Comparison of ENCODE assay signal across 15 cellular contexts in the genomic region with DNA sequence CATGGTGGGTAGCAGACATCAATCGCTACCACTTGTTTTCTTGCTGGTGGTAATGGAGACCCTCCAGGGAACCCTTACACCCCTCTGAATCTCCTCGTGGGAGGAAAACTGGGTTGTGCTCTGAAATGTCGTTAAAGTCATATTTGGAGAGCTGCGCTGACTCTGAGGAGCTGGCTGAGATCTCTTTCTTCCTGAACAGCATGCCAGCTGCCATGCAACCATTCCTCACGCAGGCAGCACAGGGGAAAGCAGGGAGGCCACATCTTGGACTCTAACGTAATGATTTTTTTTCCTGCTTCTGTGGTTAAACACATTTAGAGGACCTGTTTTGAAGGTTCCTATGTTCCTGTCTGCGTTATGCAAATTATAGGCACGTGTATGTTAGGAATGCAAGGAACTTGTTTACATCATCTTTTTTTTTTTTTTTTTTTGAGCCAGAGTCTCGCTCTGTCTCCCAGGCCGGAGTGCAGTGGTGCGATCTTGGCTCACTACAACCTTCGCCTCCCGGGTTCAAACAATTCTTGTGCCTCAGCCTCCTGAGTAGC.
DNase-seq lines count a peak whose midpoint lies in the region; ATAC-seq and TF ChIP-seq lines count a peak whose summit lies in the region.
"Had no signal": no experiment of that assay in that cellular context is flagged by ENCODE, and none has a peak within 500 bp of the region (broad histone marks: within the 10 kb centered on the region; RNA-seq: fewer than 3 reads in every experiment).

No MANE protein-coding gene starts in this region.

- no peaks in the 10 kb centered on the region for H4K20me1 ChIP-seq in BLaER1

- WGBS in right cardiac atrium = 59% methylated on average over 13 of the region's 13 CpGs
- WGBS in body of pancreas, 2 donors = 73 to 79% methylated on average over 13 of the region's 13 CpGs

- DNase-seq in fibroblast of the aortic adventitia (ENCODE audit: low read depth) (peak; percentile 27), renal cortical epithelial cell (ENCODE audit: low read depth) (peak; percentile 40), right cardiac atrium (no peak), NCI-H2171 treated with DMSO at 0.1 percent for 48 hours (lab: John Stamatoyannopoulos, UW) (no peak), body of pancreas (no peak)
- DNase-seq: CD4-positive, CD25-positive, alpha-beta regulatory T cell; NCI-H1105 treated with DMSO at 0.1 percent for 48 hours; NCI-H187; NCI-H345; OCI-M1 had no signal

- H3K27me3 Mint-ChIP-seq in brain = peaks cover 6% of the 10 kb centered on the region
- H3K27me3 Mint-ChIP-seq: IgD-negative memory B cell had no signal

- peaks cover 0 to 6% (median 0%) of the 10 kb centered on the region in 5 experiments for H3K9me3 Mint-ChIP-seq in brain

- H3K27ac ChIP-seq in BLaER1 (no peak overlapping the region), right cardiac atrium (ENCODE audit: low read length) (no peak overlapping the region), body of pancreas (no peak overlapping the region)
- H3K27ac ChIP-seq: HL-60 had no signal

- peak overlapping the region in 1 of 5 experiments; percentile 39 for H3K4me3 Mint-ChIP-seq in brain
- H3K4me3 Mint-ChIP-seq: CD4-positive, CD25-positive, alpha-beta regulatory T cell; IgD-negative memory B cell had no signal

- TF ChIP-seq POLR2A in body of pancreas (IDR thresholded peaks at IDR 0.05) = no peak

- no peak overlapping the region for H3K9ac ChIP-seq in BLaER1

- intact Hi-C loops in right cardiac atrium (cut with DNase I) = loop anchor here in 1 of 4 donors (10.0 kb wide), 1 partner anchor 409 kb away; no protein-coding TSS in a partner anchor
- intact Hi-C loops in body of pancreas (cut with DNase I) = no loop called here

- no peaks in the 10 kb centered on the region for H3K27me3 ChIP-seq in BLaER1
- no peaks in the 10 kb centered on the region for H3K27me3 ChIP-seq in right cardiac atrium (ENCODE audit: control insufficient read depth, insufficient read depth)
- no peaks in the 10 kb centered on the region for H3K27me3 ChIP-seq in body of pancreas

- H3K4me1 Mint-ChIP-seq in brain = peaks cover 19% of the 10 kb centered on the region

- no peak for ATAC-seq in right cardiac atrium
- no peak for ATAC-seq in body of pancreas

- TF ChIP-seq CTCF in brain (conservative IDR thresholded peaks at IDR 0.05) = no peak
- TF ChIP-seq CTCF in fibroblast of the aortic adventitia (IDR thresholded peaks at IDR 0.05; ENCODE audit: insufficient read depth, low read length) = no peak
- TF ChIP-seq CTCF in body of pancreas (IDR thresholded peaks at IDR 0.05) = no peak

- H3K9me3 ChIP-seq in BLaER1 = no peaks in the 10 kb centered on the region
- H3K9me3 ChIP-seq in right cardiac atrium (ENCODE audit: control insufficient read depth, low read length) = no peaks in the 10 kb centered on the region
- no peaks in the 10 kb centered on the region for H3K9me3 ChIP-seq in body of pancreas
- H3K9me3 ChIP-seq: HAP-1 had no signal

- no peaks in the 10 kb centered on the region for H3K36me3 Mint-ChIP-seq in brain
- H3K36me3 Mint-ChIP-seq: CD4-positive, CD25-positive, alpha-beta regulatory T cell; IgD-negative memory B cell had no signal

- H3K4me3 ChIP-seq in BLaER1 (no peak overlapping the region), fibroblast of the aortic adventitia (ENCODE audit: low read depth, low read length) (no peak overlapping the region), right cardiac atrium (ENCODE audit: low read length) (no peak overlapping the region), body of pancreas (no peak overlapping the region)
- H3K4me3 ChIP-seq: HAP-1 had no signal

- H3K4me1 ChIP-seq in BLaER1 = peaks cover 12% of the 10 kb centered on the region
- H3K4me1 ChIP-seq in right cardiac atrium (ENCODE audit: control insufficient read depth, insufficient read depth, low read length) = no peaks in the 10 kb centered on the region
- peaks cover 11% of the 10 kb centered on the region for H3K4me1 ChIP-seq in body of pancreas
- H3K4me1 ChIP-seq: HAP-1 had no signal

- peak overlapping the region; percentile 17 for H3K4me2 ChIP-seq in BLaER1

- H3K36me3 ChIP-seq in BLaER1 (no peaks in the 10 kb centered on the region), body of pancreas (replicated peaks in 1 of 2; ENCODE audit: insufficient read depth in 1 of 2, low read depth in 2 of 2) (no peaks in the 10 kb centered on the region)
- H3K36me3 ChIP-seq: HAP-1 had no signal

- H3K27ac Mint-ChIP-seq in brain = peak overlapping the region in 3 of 5 experiments; percentile 46 to 93 (median 50)
- H3K27ac Mint-ChIP-seq: CD4-positive, CD25-positive, alpha-beta regulatory T cell had no signal

Comparison
In these comparisons a context has a peak if more than half of its experiments do, and no peak if none do; other contexts are left out.
1. DNase-seq: peak in fibroblast of the aortic adventitia (single experiment) and renal cortical epithelial cell (single experiment); none in right cardiac atrium (0 of 3), NCI-H2171 treated with DMSO at 0.1 percent for 48 hours (single experiment) and body of pancreas (0 of 4).